13 cellular contexts compared by ENCODE assay signal in the genomic region with DNA sequence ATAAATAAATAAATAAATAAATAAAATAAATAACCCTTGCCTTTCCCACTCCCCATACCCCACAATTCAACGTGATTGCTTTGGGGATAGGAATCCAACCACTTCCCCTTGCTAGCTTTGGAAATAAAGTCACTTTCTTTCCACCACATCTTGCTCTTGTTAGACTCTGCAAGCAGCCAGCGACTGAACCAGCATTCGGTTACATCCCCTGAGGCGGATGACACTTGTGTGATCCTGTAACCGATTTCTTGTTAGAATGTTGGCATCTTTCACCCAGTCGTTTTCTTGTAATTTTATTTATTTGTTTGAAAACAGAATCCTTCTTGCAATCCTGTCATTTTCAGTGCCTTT. TPM values are rescaled to one million over a fixed set of nuclear protein-coding genes. Genes with fewer than 3 reads are reported as not detected.
DNase-seq lines count a peak whose midpoint lies in the region; TF ChIP-seq lines count a peak whose summit lies in the region.
"Had no signal": no experiment of that assay in that cellular context is flagged by ENCODE, and none has a peak within 500 bp of the region (broad histone marks: within the 10 kb centered on the region; RNA-seq: fewer than 3 reads in every experiment).

No MANE protein-coding gene starts in this region.

- intact Hi-C loops in dorsolateral prefrontal cortex (cut with DNase I), result no loop called here

- peak; percentile 35 for DNase-seq in NCI-H2171 treated with DMSO at 0.1 percent for 48 hours (lab: John Stamatoyannopoulos, UW)
- no peak for DNase-seq in NCI-H2171 (lab: John Stamatoyannopoulos, UW)
- DNase-seq in NOMO-1 treated with dmso at 0.1 percent for 144 hours (lab: John Stamatoyannopoulos, UW; ENCODE audit: unreplicated experiment), result peak; percentile 49
- no peak for DNase-seq in dorsolateral prefrontal cortex
- no peak for DNase-seq in NCI-H1105 (lab: John Stamatoyannopoulos, UW)
- no peak for DNase-seq in kidney glomerular epithelial cell (lab: John Stamatoyannopoulos, UW)
- no peak for DNase-seq in NCI-H82 (lab: John Stamatoyannopoulos, UW)
- DNase-seq: activated CD4-positive, alpha-beta T cell treated with anti-CD3 and anti-CD28 coated beads for 4 hours; central memory CD4-positive, alpha-beta T cell; immature natural killer cell; NCI-H2107; stimulated activated naive CD4-positive, alpha-beta T cell had no signal

- H3K27ac ChIP-seq in dorsolateral prefrontal cortex, result peak overlapping the region in 49 of 59 donors; percentile 13 to 99 (median 94)
- peak overlapping the region; percentile 94 for H3K27ac ChIP-seq in subcutaneous abdominal adipose tissue (ENCODE audit: low read depth, low read length)

- no peaks in the 10 kb centered on the region for H3K27me3 ChIP-seq in dorsolateral prefrontal cortex
- no peaks in the 10 kb centered on the region for H3K27me3 ChIP-seq in subcutaneous abdominal adipose tissue (ENCODE audit: control insufficient read depth in 5 of 5, insufficient read depth in 4 of 5, low read length in 5 of 5)

- no peak for TF ChIP-seq CTCF in dorsolateral prefrontal cortex (IDR thresholded peaks at IDR 0.05 in 54 of 56, conservative IDR thresholded peaks at IDR 0.05 in 2 of 56; ENCODE audit: low read depth in 1 of 56, partially characterized antibody in 56 of 56)

- H3K4me1 ChIP-seq in subcutaneous abdominal adipose tissue (ENCODE audit: control insufficient read depth in 5 of 5, insufficient read depth in 5 of 5, low read length in 5 of 5), result peaks cover 9 to 52% (median 37%) of the 10 kb centered on the region in 5 donors

- no peaks in the 10 kb centered on the region for H3K36me3 ChIP-seq in subcutaneous abdominal adipose tissue (ENCODE audit: control insufficient read depth in 5 of 5, insufficient read depth in 5 of 5, low read length in 5 of 5)

- no peaks in the 10 kb centered on the region for H3K9me3 ChIP-seq in subcutaneous abdominal adipose tissue (ENCODE audit: control insufficient read depth in 5 of 5, low read length in 5 of 5)

- no peak overlapping the region for H3K9ac ChIP-seq in subcutaneous abdominal adipose tissue (ENCODE audit: low read length in 5 of 5)

- H3K4me3 ChIP-seq in dorsolateral prefrontal cortex (peak overlapping the region in 15 of 59 donors; percentile 17 to 91 (median 85)), subcutaneous abdominal adipose tissue (ENCODE audit: low read depth in 1 of 5, low read length in 5 of 5) (no peak overlapping the region)

RNA-seq across cellular contexts. Expression of a gene that starts 1.6 kb away (rescaled TPM):
- total RNA-seq in dorsolateral prefrontal cortex, result 10 to 100 TPM; 21.7 to 70.3 (median 48.4) TPM

Comparison
In these comparisons a context has a peak if more than half of its experiments do, and no peak if none do; other contexts are left out.
1. DNase-seq: peak in NCI-H2171 treated with DMSO at 0.1 percent for 48 hours (single experiment) and NOMO-1 treated with dmso at 0.1 percent for 144 hours (single experiment); none in NCI-H2171 (single experiment), dorsolateral prefrontal cortex (0 of 10), NCI-H1105 (single experiment), kidney glomerular epithelial cell (single experiment) and NCI-H82 (single experiment).